In the genomic region with DNA sequence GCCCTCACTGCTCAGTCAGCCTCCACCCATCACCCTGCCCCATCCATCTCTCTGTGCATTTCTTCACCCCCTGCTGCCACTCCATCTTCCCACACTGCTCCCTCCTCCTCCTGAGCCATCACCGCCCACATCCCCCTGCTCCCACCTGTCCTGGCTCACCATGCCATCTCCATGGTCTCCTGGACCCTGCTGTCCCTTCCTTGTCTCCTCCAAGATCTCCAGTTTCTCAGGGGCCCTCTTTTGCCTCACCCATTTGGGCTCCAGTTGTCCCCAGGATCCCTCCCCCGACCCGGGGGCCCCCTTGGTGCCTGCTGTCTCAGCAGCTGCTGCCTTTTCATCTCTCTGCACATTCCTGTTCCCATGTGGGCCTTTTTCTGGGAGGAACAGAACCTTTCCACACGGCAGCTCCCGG, we compare ENCODE assay signal across 2 cellular contexts.
TF ChIP-seq lines count a peak whose summit lies in the region.

No MANE protein-coding gene starts in this region.

TF ChIP-seq in SK-N-SH, 30 proteins besides CTCF, POLR2A, EP300 and RAD21 (continued from another document):
- no peak for TF ChIP-seq REST (IDR thresholded peaks at IDR 0.05; ENCODE audit: low read depth, low read length)
- TF ChIP-seq, protein P1, sequence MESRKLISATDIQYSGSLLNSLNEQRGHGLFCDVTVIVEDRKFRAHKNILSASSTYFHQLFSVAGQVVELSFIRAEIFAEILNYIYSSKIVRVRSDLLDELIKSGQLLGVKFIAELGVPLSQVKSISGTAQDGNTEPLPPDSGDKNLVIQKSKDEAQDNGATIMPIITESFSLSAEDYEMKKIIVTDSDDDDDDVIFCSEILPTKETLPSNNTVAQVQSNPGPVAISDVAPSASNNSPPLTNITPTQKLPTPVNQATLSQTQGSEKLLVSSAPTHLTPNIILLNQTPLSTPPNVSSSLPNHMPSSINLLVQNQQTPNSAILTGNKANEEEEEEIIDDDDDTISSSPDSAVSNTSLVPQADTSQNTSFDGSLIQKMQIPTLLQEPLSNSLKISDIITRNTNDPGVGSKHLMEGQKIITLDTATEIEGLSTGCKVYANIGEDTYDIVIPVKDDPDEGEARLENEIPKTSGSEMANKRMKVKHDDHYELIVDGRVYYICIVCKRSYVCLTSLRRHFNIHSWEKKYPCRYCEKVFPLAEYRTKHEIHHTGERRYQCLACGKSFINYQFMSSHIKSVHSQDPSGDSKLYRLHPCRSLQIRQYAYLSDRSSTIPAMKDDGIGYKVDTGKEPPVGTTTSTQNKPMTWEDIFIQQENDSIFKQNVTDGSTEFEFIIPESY (IDR thresholded peaks at IDR 0.05; ENCODE audit: borderline replicate concordance, low read depth), result no peak
- TF ChIP-seq SMC3 (IDR thresholded peaks at IDR 0.05; ENCODE audit: low read depth, low read length), result no peak
- TF ChIP-seq TCF12 (IDR thresholded peaks at IDR 0.05), result no peak
- TF ChIP-seq ELF1 (IDR thresholded peaks at IDR 0.05), result no peak
- TF ChIP-seq, protein P2, sequence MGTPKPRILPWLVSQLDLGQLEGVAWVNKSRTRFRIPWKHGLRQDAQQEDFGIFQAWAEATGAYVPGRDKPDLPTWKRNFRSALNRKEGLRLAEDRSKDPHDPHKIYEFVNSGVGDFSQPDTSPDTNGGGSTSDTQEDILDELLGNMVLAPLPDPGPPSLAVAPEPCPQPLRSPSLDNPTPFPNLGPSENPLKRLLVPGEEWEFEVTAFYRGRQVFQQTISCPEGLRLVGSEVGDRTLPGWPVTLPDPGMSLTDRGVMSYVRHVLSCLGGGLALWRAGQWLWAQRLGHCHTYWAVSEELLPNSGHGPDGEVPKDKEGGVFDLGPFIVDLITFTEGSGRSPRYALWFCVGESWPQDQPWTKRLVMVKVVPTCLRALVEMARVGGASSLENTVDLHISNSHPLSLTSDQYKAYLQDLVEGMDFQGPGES (IDR thresholded peaks at IDR 0.05; ENCODE audit: low read depth, low read length), result no peak
- TF ChIP-seq, protein P3, sequence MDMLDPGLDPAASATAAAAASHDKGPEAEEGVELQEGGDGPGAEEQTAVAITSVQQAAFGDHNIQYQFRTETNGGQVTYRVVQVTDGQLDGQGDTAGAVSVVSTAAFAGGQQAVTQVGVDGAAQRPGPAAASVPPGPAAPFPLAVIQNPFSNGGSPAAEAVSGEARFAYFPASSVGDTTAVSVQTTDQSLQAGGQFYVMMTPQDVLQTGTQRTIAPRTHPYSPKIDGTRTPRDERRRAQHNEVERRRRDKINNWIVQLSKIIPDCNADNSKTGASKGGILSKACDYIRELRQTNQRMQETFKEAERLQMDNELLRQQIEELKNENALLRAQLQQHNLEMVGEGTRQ (IDR thresholded peaks at IDR 0.05; ENCODE audit: borderline replicate concordance, low read depth, low read length), result no peak
- TF ChIP-seq JUND (IDR thresholded peaks at IDR 0.05), result no peak
- no peak for TF ChIP-seq FOSL2 (IDR thresholded peaks at IDR 0.05; ENCODE audit: borderline replicate concordance, low read depth)
- no peak for TF ChIP-seq GATA2 (CRISPR knock-in tag; IDR thresholded peaks at IDR 0.05)
- TF ChIP-seq, protein P4, sequence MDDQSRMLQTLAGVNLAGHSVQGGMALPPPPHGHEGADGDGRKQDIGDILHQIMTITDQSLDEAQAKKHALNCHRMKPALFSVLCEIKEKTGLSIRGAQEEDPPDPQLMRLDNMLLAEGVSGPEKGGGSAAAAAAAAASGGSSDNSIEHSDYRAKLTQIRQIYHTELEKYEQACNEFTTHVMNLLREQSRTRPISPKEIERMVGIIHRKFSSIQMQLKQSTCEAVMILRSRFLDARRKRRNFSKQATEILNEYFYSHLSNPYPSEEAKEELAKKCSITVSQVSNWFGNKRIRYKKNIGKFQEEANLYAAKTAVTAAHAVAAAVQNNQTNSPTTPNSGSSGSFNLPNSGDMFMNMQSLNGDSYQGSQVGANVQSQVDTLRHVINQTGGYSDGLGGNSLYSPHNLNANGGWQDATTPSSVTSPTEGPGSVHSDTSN (IDR thresholded peaks at IDR 0.05), result no peak
- no peak for TF ChIP-seq GABPA (IDR thresholded peaks at IDR 0.05; ENCODE audit: low read depth)
- no peak for TF ChIP-seq RFX5 (IDR thresholded peaks at IDR 0.05; ENCODE audit: low read length)

TF ChIP-seq in SK-N-SH treated with all-trans-retinoic acid at 6 μM for 48 hours, 23 proteins besides CTCF, POLR2A, EP300 and RAD21 (continued from another document):
- TF ChIP-seq, protein P5, sequence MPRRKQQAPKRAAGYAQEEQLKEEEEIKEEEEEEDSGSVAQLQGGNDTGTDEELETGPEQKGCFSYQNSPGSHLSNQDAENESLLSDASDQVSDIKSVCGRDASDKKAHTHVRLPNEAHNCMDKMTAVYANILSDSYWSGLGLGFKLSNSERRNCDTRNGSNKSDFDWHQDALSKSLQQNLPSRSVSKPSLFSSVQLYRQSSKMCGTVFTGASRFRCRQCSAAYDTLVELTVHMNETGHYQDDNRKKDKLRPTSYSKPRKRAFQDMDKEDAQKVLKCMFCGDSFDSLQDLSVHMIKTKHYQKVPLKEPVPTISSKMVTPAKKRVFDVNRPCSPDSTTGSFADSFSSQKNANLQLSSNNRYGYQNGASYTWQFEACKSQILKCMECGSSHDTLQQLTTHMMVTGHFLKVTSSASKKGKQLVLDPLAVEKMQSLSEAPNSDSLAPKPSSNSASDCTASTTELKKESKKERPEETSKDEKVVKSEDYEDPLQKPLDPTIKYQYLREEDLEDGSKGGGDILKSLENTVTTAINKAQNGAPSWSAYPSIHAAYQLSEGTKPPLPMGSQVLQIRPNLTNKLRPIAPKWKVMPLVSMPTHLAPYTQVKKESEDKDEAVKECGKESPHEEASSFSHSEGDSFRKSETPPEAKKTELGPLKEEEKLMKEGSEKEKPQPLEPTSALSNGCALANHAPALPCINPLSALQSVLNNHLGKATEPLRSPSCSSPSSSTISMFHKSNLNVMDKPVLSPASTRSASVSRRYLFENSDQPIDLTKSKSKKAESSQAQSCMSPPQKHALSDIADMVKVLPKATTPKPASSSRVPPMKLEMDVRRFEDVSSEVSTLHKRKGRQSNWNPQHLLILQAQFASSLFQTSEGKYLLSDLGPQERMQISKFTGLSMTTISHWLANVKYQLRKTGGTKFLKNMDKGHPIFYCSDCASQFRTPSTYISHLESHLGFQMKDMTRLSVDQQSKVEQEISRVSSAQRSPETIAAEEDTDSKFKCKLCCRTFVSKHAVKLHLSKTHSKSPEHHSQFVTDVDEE (CRISPR knock-in tag; IDR thresholded peaks at IDR 0.05), result no peak
- TF ChIP-seq CSDC2 (CRISPR knock-in tag; IDR thresholded peaks at IDR 0.05), result no peak
- TF ChIP-seq BACH2 (CRISPR knock-in tag; IDR thresholded peaks at IDR 0.05; ENCODE audit: borderline replicate concordance), result no peak
- TF ChIP-seq ZFP3 (CRISPR knock-in tag; IDR thresholded peaks at IDR 0.05), result no peak
- no peak for TF ChIP-seq CSRNP3 (CRISPR knock-in tag; IDR thresholded peaks at IDR 0.05)
- TF ChIP-seq RARB (CRISPR knock-in tag; IDR thresholded peaks at IDR 0.05), result no peak
- TF ChIP-seq OSR1 (CRISPR knock-in tag; IDR thresholded peaks at IDR 0.05), result no peak
- TF ChIP-seq CREB5 (CRISPR knock-in tag; IDR thresholded peaks at IDR 0.05; ENCODE audit: low read depth), result no peak
- no peak for TF ChIP-seq ZNF8 (CRISPR knock-in tag; IDR thresholded peaks at IDR 0.05)
- TF ChIP-seq GLIS3 (CRISPR knock-in tag; IDR thresholded peaks at IDR 0.05), result no peak
- no peak for TF ChIP-seq ZC3H10 (CRISPR knock-in tag; IDR thresholded peaks at IDR 0.05)
- TF ChIP-seq, protein P6, sequence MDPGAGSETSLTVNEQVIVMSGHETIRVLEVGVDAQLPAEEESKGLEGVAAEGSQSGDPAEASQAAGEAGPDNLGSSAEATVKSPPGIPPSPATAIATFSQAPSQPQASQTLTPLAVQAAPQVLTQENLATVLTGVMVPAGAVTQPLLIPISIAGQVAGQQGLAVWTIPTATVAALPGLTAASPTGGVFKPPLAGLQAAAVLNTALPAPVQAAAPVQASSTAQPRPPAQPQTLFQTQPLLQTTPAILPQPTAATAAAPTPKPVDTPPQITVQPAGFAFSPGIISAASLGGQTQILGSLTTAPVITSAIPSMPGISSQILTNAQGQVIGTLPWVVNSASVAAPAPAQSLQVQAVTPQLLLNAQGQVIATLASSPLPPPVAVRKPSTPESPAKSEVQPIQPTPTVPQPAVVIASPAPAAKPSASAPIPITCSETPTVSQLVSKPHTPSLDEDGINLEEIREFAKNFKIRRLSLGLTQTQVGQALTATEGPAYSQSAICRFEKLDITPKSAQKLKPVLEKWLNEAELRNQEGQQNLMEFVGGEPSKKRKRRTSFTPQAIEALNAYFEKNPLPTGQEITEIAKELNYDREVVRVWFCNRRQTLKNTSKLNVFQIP (CRISPR knock-in tag; IDR thresholded peaks at IDR 0.05; ENCODE audit: borderline replicate concordance, low read depth), result no peak
- TF ChIP-seq ZNF70 (CRISPR knock-in tag; IDR thresholded peaks at IDR 0.05), result no peak
- no peak for TF ChIP-seq TOX (CRISPR knock-in tag; IDR thresholded peaks at IDR 0.05; ENCODE audit: borderline replicate concordance)
- TF ChIP-seq SNAI2 (CRISPR knock-in tag; IDR thresholded peaks at IDR 0.05), result no peak
- no peak for TF ChIP-seq ESRRG (CRISPR knock-in tag; IDR thresholded peaks at IDR 0.05)
TF ChIP-seq in SK-N-SH treated with all-trans-retinoic acid at 6 μM for 48 hours: peak in this region for 0.
